ENCODE assay signal across 9 cellular contexts in genomic region chr1:243917177-243917862, GRCh38.
DNase-seq lines count a peak whose midpoint lies in the region; ATAC-seq, FAIRE-seq and TF ChIP-seq lines count a peak whose summit lies in the region.
"Had no signal": no experiment of that assay in that cellular context is flagged by ENCODE, and none has a peak within 500 bp of the region (broad histone marks: within the 10 kb centered on the region; RNA-seq: fewer than 3 reads in every experiment).

No MANE protein-coding gene starts in this region.

- H3K9me3 ChIP-seq in Panc1 (ENCODE audit: control insufficient read depth, insufficient read depth, low read depth, low read length) (no peaks in the 10 kb centered on the region), K562 (replicated peaks; ENCODE audit: control insufficient read depth, insufficient read depth, low read depth, low read length) (no peaks in the 10 kb centered on the region), iPS DF 6.9 (ENCODE audit: control insufficient read depth, insufficient read depth, low read length) (no peaks in the 10 kb centered on the region)

- in situ Hi-C loops in Panc1 (cut with HindIII; ENCODE audit: low pct_unique_long_range_greater_than_20kb, low sequenced_read_pairs) (no loop called here), K562 (cut with MboI) (no loop called here)

- BruUV-seq in Panc1 (replicated peaks; lab: Mats Ljungman, UMichigan) (no TSS peak), K562 (replicated peaks; lab: Mats Ljungman, UMichigan) (no TSS peak)

- CTCF ChIA-PET in Panc1 (lab: Charles Lee) (interaction anchor here (0.7 kb wide), 1 partner anchor 37 kb away, joined by 3 read pairs; no protein-coding TSS in a partner anchor), K562 (lab: Yijun Ruan, JAX; ENCODE audit: low intra/inter-chr PET ratio) (no interaction called here)

- H3K4me3 ChIP-seq in Panc1 (ENCODE audit: low read depth in 2 of 2, low read length in 2 of 2) (peak overlapping the region; percentile 35 to 46), K562 (no peak overlapping the region), iPS DF 6.9 (ENCODE audit: low read length) (peak overlapping the region; percentile 26; the same call in 1 of the 2 replicates)

- TF ChIP-seq CTCF in Panc1 (IDR thresholded peaks at IDR 0.05) (no peak), K562 (IDR thresholded peaks at IDR 0.05 in 2 of 3, conservative IDR thresholded peaks at IDR 0.05 in 1 of 3; ENCODE audit: insufficient read depth in 2 of 3, low read depth in 1 of 3, low read length in 3 of 3) (no peak)

- H3K27ac ChIP-seq in Panc1 (ENCODE audit: low read length) (no peak overlapping the region), K562 (ENCODE audit: extremely low read depth, low read depth, low read length) (no peak overlapping the region), iPS DF 6.9 (ENCODE audit: low read length) (no peak overlapping the region)

- H3K36me3 ChIP-seq in Panc1 (ENCODE audit: control insufficient read depth, insufficient read depth, low read length) = no peaks in the 10 kb centered on the region
- H3K36me3 ChIP-seq in K562 (ENCODE audit: control insufficient read depth, insufficient read depth, low read length) = no peaks in the 10 kb centered on the region
- H3K36me3 ChIP-seq in iPS DF 6.9 (ENCODE audit: control insufficient read depth, insufficient read depth, low read length) = no peaks in the 10 kb centered on the region

- no peaks in the 10 kb centered on the region for H4K20me1 ChIP-seq in K562 (replicated peaks; ENCODE audit: control insufficient read depth, insufficient read depth, low read length)

- no peak for TF ChIP-seq POLR2A in K562 (conservative IDR thresholded peaks at IDR 0.05)

- FAIRE-seq in K562 (lab: Jason Lieb, UNC) = no peak
- FAIRE-seq: A204.1 had no signal

- intact Hi-C loops in Panc1 (cut with micrococcal nuclease; ENCODE audit: unreplicated experiment) = no loop called here
- intact Hi-C loops in K562 (cut with micrococcal nuclease) = loop anchor here (5.0 kb wide), 1 partner anchor 355 kb away; no protein-coding TSS in a partner anchor

- POLR2A ChIA-PET in Panc1 (lab: Charles Lee) = no interaction called here
- POLR2A ChIA-PET in K562 (lab: Yijun Ruan, JAX) = no interaction called here

- no peak for TF ChIP-seq EP300 in K562 (IDR thresholded peaks at IDR 0.05; ENCODE audit: low read length)

- no peaks in the 10 kb centered on the region for H3K79me2 ChIP-seq in K562 (ENCODE audit: control insufficient read depth, insufficient read depth, low read length)

- no peak overlapping the region for H3K4me2 ChIP-seq in K562 (ENCODE audit: insufficient read depth, low read length)

- peak; percentile 71 for DNase-seq in DMS53 (lab: John Stamatoyannopoulos, UW)
- DNase-seq in DMS53 treated with DMSO at 0.1 percent for 48 hours (lab: John Stamatoyannopoulos, UW; ENCODE audit: unreplicated experiment) = no peak
- DNase-seq in Panc1 (ENCODE audit: low read depth, low spot score) = no peak
- DNase-seq in K562 (ENCODE audit: extremely low read depth in 1 of 4, low spot score in 3 of 4) = no peak
- no peak for DNase-seq in iPS DF 6.9 (ENCODE audit: low read depth, low spot score)
- DNase-seq in putamen (ENCODE audit: low spot score) = peak; percentile 45
- DNase-seq in activated gamma-delta T cell treated with Interleukin-2 at 50 U/mL for 16 hours = no peak

- WGBS in K562 (ENCODE audit: insufficient coverage, low coverage, missing lambda C conversion rate) = 11% methylated on average over 56 of the region's 58 CpGs
- no CpG with 5 or more reads among the region's 58 CpGs for WGBS in iPS DF 6.9 (ENCODE audit: insufficient coverage, insufficient read length)

- peaks cover 4% of the 10 kb centered on the region; the same call in 1 of the 2 replicates for H3K4me1 ChIP-seq in Panc1 (ENCODE audit: control insufficient read depth, insufficient read depth, low read length)
- peaks cover 0 to 5% of the 10 kb centered on the region in 2 experiments; a peak in 1 of 5 replicates for H3K4me1 ChIP-seq in K562 (replicated peaks in 1 of 2; ENCODE audit: control insufficient read depth in 2 of 2, insufficient read depth in 2 of 2, low read length in 2 of 2)
- H3K4me1 ChIP-seq in iPS DF 6.9 (ENCODE audit: control insufficient read depth, insufficient read depth, low read length) = no peaks in the 10 kb centered on the region

- H3K27me3 ChIP-seq in Panc1 (ENCODE audit: control insufficient read depth, insufficient read depth, low read length) (peaks cover 18% of the 10 kb centered on the region), K562 (ENCODE audit: control insufficient read depth in 2 of 2, insufficient read depth in 2 of 2, low read length in 2 of 2) (peaks cover 13 to 35% of the 10 kb centered on the region in 2 experiments), iPS DF 6.9 (ENCODE audit: control insufficient read depth, insufficient read depth, low read length) (peaks cover 13% of the 10 kb centered on the region; the same call in 1 of the 2 replicates)

- no peak overlapping the region for H2AFZ ChIP-seq in K562 (ENCODE audit: low read depth, low read length)

- H3K9ac ChIP-seq in K562 (ENCODE audit: insufficient read depth in 1 of 2, low read depth in 2 of 2, low read length in 2 of 2) = no peak overlapping the region

- TF ChIP-seq RAD21 in K562 (CRISPR knock-in tag; conservative IDR thresholded peaks at IDR 0.05 in 1 of 2, IDR thresholded peaks at IDR 0.05 in 1 of 2) = no peak

- H3K9me1 ChIP-seq in K562 (ENCODE audit: control insufficient read depth, insufficient read depth, low read length) = no peaks in the 10 kb centered on the region

- ATAC-seq in Panc1 = peak; percentile 63
- no peak for ATAC-seq in K562
- ATAC-seq in HG02870 (IDR thresholded peaks at IDR 0.05; ENCODE audit: unreplicated experiment) = no peak

TF ChIP-seq in K562, 482 proteins besides CTCF, POLR2A, EP300 and RAD21 (continues in another document):
- TF ChIP-seq, protein P1, sequence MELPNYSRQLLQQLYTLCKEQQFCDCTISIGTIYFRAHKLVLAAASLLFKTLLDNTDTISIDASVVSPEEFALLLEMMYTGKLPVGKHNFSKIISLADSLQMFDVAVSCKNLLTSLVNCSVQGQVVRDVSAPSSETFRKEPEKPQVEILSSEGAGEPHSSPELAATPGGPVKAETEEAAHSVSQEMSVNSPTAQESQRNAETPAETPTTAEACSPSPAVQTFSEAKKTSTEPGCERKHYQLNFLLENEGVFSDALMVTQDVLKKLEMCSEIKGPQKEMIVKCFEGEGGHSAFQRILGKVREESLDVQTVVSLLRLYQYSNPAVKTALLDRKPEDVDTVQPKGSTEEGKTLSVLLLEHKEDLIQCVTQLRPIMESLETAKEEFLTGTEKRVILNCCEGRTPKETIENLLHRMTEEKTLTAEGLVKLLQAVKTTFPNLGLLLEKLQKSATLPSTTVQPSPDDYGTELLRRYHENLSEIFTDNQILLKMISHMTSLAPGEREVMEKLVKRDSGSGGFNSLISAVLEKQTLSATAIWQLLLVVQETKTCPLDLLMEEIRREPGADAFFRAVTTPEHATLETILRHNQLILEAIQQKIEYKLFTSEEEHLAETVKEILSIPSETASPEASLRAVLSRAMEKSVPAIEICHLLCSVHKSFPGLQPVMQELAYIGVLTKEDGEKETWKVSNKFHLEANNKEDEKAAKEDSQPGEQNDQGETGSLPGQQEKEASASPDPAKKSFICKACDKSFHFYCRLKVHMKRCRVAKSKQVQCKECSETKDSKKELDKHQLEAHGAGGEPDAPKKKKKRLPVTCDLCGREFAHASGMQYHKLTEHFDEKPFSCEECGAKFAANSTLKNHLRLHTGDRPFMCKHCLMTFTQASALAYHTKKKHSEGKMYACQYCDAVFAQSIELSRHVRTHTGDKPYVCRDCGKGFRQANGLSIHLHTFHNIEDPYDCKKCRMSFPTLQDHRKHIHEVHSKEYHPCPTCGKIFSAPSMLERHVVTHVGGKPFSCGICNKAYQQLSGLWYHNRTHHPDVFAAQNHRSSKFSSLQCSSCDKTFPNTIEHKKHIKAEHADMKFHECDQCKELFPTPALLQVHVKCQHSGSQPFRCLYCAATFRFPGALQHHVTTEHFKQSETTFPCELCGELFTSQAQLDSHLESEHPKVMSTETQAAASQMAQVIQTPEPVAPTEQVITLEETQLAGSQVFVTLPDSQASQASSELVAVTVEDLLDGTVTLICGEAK (IDR thresholded peaks at IDR 0.05) = no peak
- TF ChIP-seq, protein P1 (CRISPR knock-in tag; IDR thresholded peaks at IDR 0.05) = no peak
- TF ChIP-seq, protein P2, sequence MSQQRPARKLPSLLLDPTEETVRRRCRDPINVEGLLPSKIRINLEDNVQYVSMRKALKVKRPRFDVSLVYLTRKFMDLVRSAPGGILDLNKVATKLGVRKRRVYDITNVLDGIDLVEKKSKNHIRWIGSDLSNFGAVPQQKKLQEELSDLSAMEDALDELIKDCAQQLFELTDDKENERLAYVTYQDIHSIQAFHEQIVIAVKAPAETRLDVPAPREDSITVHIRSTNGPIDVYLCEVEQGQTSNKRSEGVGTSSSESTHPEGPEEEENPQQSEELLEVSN (IDR thresholded peaks at IDR 0.05; ENCODE audit: borderline replicate concordance in 1 of 2, extremely low read depth in 1 of 2, insufficient read depth in 1 of 2, insufficient read length in 1 of 2, low read depth in 1 of 2, low read length in 1 of 2, poor library complexity in 1 of 2, severe bottlenecking in 1 of 2) = peak in 1 of 2 experiments; percentile 49

Comparison
In these comparisons a context has a peak if more than half of its experiments do, and no peak if none do; other contexts are left out.
1. DNase-seq: peak in DMS53 (single experiment) and putamen (single experiment); none in DMS53 treated with DMSO at 0.1 percent for 48 hours (single experiment), Panc1 (single experiment), K562 (0 of 4), iPS DF 6.9 (single experiment) and activated gamma-delta T cell treated with Interleukin-2 at 50 U/mL for 16 hours (single experiment).